Comparison of ENCODE assay signal across 27 cellular contexts in genomic region chr7:39670934-39671333, GRCh38.
"Had no signal": no experiment of that assay in that cellular context is flagged by ENCODE, and none has a peak within 500 bp of the region (broad histone marks: within the 10 kb centered on the region; RNA-seq: fewer than 3 reads in every experiment).

No MANE protein-coding gene starts in this region.

- H3K9me3 Mint-ChIP-seq: activated B cell treated with CpG ODN at 0.5 μM for 24 hours; activated naive CD8-positive, alpha-beta T cell treated with anti-CD3 and anti-CD28 coated beads, Interleukin-2, amount 50 U/mL, for 24 hours; dendritic cell treated with granulocyte-macrophage colony-stimulating factor and Interleukin-4, amounts not matched to agents 40 ng/mL and 50 ng/mL, for 4 days; immature natural killer cell; mesothelial cell of epicardium; natural killer cell; stimulated activated naive B cell treated with anti-CD40 and anti-IgM and Interleukin-4, amounts not matched to agents 10 μg/mL and 1 μg/mL and 100 μg/mL, for 72 hours had no signal

- H3K27ac Mint-ChIP-seq: activated B cell treated with CpG ODN at 0.5 μM for 24 hours; activated naive CD8-positive, alpha-beta T cell treated with anti-CD3 and anti-CD28 coated beads, Interleukin-2, amount 50 U/mL, for 24 hours; dendritic cell treated with granulocyte-macrophage colony-stimulating factor and Interleukin-4, amounts not matched to agents 40 ng/mL and 50 ng/mL, for 4 days; endodermal cell; mesothelial cell of epicardium; natural killer cell; stimulated activated naive B cell treated with anti-CD40 and anti-IgM and Interleukin-4, amounts not matched to agents 10 μg/mL and 1 μg/mL and 100 μg/mL, for 72 hours; T-helper 2 cell treated with Interferon-gamma antibody and Interleukin-4, amounts not matched to agents 5 μg/mL and 100 μg/mL, for 36 hours had no signal

- DNase-seq: activated B cell treated with CpG ODN at 0.5 μM for 24 hours; activated CD4-positive, alpha-beta T cell treated with anti-CD3 and anti-CD28 coated beads, Interleukin-2, amount 50 U/mL, for 48 hours; activated CD8-positive, alpha-beta memory T cell treated with anti-CD3 and anti-CD28 coated beads for 24 hours; activated effector memory CD4-positive, alpha-beta T cell treated with Interleukin-2 at 50 U/mL for 16 hours; activated naive CD4-positive, alpha-beta T cell treated with Interleukin-2 at 50 U/mL for 16 hours; activated naive CD8-positive, alpha-beta T cell treated with anti-CD3 and anti-CD28 coated beads, Interleukin-2, amount 50 U/mL, for 24 hours; amygdala; central memory CD4-positive, alpha-beta T cell; endodermal cell; foreskin keratinocyte; heart left ventricle; hypothalamus; immature natural killer cell; kidney; natural killer cell; posterior cingulate gyrus; right cardiac atrium; stimulated activated CD4-positive, alpha-beta T cell treated with anti-CD3 and anti-CD28 coated beads, Interleukin-15, amount 100 ng/mL, for 24 hours; stimulated activated CD4-positive, alpha-beta T cell treated with anti-CD3 and anti-CD28 coated beads, Interleukin-2, amount 100 ng/mL, for 24 hours; stimulated activated naive B cell treated with anti-CD40 and anti-IgM and Interleukin-4, amounts not matched to agents 10 μg/mL and 1 μg/mL and 100 μg/mL, for 72 hours; testis; transverse colon had no signal

- H3K36me3 Mint-ChIP-seq: natural killer cell had no signal

- H3K4me3 Mint-ChIP-seq: activated B cell treated with CpG ODN at 0.5 μM for 24 hours; activated naive CD8-positive, alpha-beta T cell treated with anti-CD3 and anti-CD28 coated beads, Interleukin-2, amount 50 U/mL, for 24 hours; dendritic cell treated with granulocyte-macrophage colony-stimulating factor and Interleukin-4, amounts not matched to agents 40 ng/mL and 50 ng/mL, for 4 days; endodermal cell; immature natural killer cell; mesothelial cell of epicardium; natural killer cell; stimulated activated naive B cell treated with anti-CD40 and anti-IgM and Interleukin-4, amounts not matched to agents 10 μg/mL and 1 μg/mL and 100 μg/mL, for 72 hours; T-helper 2 cell treated with Interferon-gamma antibody and Interleukin-4, amounts not matched to agents 5 μg/mL and 100 μg/mL, for 36 hours had no signal

- H3K4me1 ChIP-seq: breast epithelium, testis had no signal

- ATAC-seq: activated naive CD8-positive, alpha-beta T cell treated with anti-CD3 and anti-CD28 coated beads, Interleukin-2, amount 50 U/mL, for 24 hours; esophagus mucosa; foreskin keratinocyte; heart left ventricle; natural killer cell; right cardiac atrium; stimulated activated naive B cell treated with anti-CD40 and anti-IgM and Interleukin-4, amounts not matched to agents 10 μg/mL and 1 μg/mL and 100 μg/mL, for 72 hours had no signal

- H3K9me3 ChIP-seq: breast epithelium, heart left ventricle, testis, transverse colon had no signal

- H3K36me3 ChIP-seq: breast epithelium, heart left ventricle, transverse colon had no signal

- H3K4me3 ChIP-seq: breast epithelium, heart left ventricle, testis, transverse colon had no signal

- H3K27ac ChIP-seq: breast epithelium, foreskin keratinocyte, heart left ventricle, testis, transverse colon had no signal

- H3K27me3 Mint-ChIP-seq: activated B cell treated with CpG ODN at 0.5 μM for 24 hours; activated naive CD8-positive, alpha-beta T cell treated with anti-CD3 and anti-CD28 coated beads, Interleukin-2, amount 50 U/mL, for 24 hours; dendritic cell treated with granulocyte-macrophage colony-stimulating factor and Interleukin-4, amounts not matched to agents 40 ng/mL and 50 ng/mL, for 4 days; stimulated activated naive B cell treated with anti-CD40 and anti-IgM and Interleukin-4, amounts not matched to agents 10 μg/mL and 1 μg/mL and 100 μg/mL, for 72 hours had no signal
